8 cellular contexts compared by ENCODE assay signal in genomic region chr16:8689686-8690085, GRCh38.
"Had no signal": no experiment of that assay in that cellular context is flagged by ENCODE, and none has a peak within 500 bp of the region (broad histone marks: within the 10 kb centered on the region; RNA-seq: fewer than 3 reads in every experiment).

No MANE protein-coding gene starts in this region.

- H3K27ac ChIP-seq: GM23248 had no signal

- H3K9ac ChIP-seq: GM23248 had no signal

- H3K27ac Mint-ChIP-seq: IgD-negative memory B cell had no signal

- H3K36me3 ChIP-seq: HAP-1 had no signal

- DNase-seq: GM23248, GOT3, H7, KG1 had no signal

- H3K4me3 ChIP-seq: GM23248, HAP-1 had no signal

- ATAC-seq: HCT116 had no signal

- FAIRE-seq: HTR-8/SVneo had no signal

- H2AFZ ChIP-seq: GM23248 had no signal

- H3K4me3 Mint-ChIP-seq: IgD-negative memory B cell had no signal

- H3K4me1 ChIP-seq: HAP-1 had no signal

- H3K27me3 Mint-ChIP-seq: IgD-negative memory B cell had no signal
